8 cellular contexts compared by ENCODE assay signal in genomic region chr1:234601217-234602017, GRCh38. TPM values are rescaled to one million over a fixed set of nuclear protein-coding genes. Genes with fewer than 3 reads are reported as not detected.
A peak's percentile ranks its signal among the peaks of the same experiment; 100 is the strongest.
DNase-seq lines count a peak whose midpoint lies in the region; ATAC-seq and TF ChIP-seq lines count a peak whose summit lies in the region.

No MANE protein-coding gene starts in this region.

- H3K4me3 Mint-ChIP-seq in glutamatergic neuron (ENCODE audit: unreplicated experiment) = peak overlapping the region; percentile 99
- H3K4me3 Mint-ChIP-seq in stimulated activated memory B cell treated with anti-CD40 and anti-IgM and Interleukin-4, amounts not matched to agents 10 μg/mL and 1 μg/mL and 100 μg/mL, for 72 hours = peak overlapping the region; percentile 87

- H3K27ac Mint-ChIP-seq in glutamatergic neuron (ENCODE audit: unreplicated experiment) = peak overlapping the region; percentile 99
- H3K27ac Mint-ChIP-seq in stimulated activated memory B cell treated with anti-CD40 and anti-IgM and Interleukin-4, amounts not matched to agents 10 μg/mL and 1 μg/mL and 100 μg/mL, for 72 hours = peak overlapping the region; percentile 86

- DNase-seq in ELR (ENCODE audit: low read depth) (peak; percentile 79), Kasumi-1 (lab: John Stamatoyannopoulos, UW) (peak; percentile 86), glutamatergic neuron (no peak), pons (ENCODE audit: low spot score) (no peak)

- no peak for ATAC-seq in stimulated activated memory B cell treated with anti-CD40 and anti-IgM and Interleukin-4, amounts not matched to agents 10 μg/mL and 1 μg/mL and 100 μg/mL, for 72 hours
- ATAC-seq in GM21381 (IDR thresholded peaks at IDR 0.05; ENCODE audit: unreplicated experiment) (no peak), HG03108 (IDR thresholded peaks at IDR 0.05; ENCODE audit: unreplicated experiment) (no peak)

- TF ChIP-seq CTCF in VCaP (conservative IDR thresholded peaks at IDR 0.05) (no peak), glutamatergic neuron (IDR thresholded peaks at IDR 0.05; ENCODE audit: partially characterized antibody, unreplicated experiment) (no peak)

- H3K36me3 Mint-ChIP-seq in glutamatergic neuron (ENCODE audit: unreplicated experiment) = peaks cover 16% of the 10 kb centered on the region
- H3K36me3 Mint-ChIP-seq in stimulated activated memory B cell treated with anti-CD40 and anti-IgM and Interleukin-4, amounts not matched to agents 10 μg/mL and 1 μg/mL and 100 μg/mL, for 72 hours = peaks cover 33% of the 10 kb centered on the region

- peaks cover 18% of the 10 kb centered on the region for H3K27me3 Mint-ChIP-seq in glutamatergic neuron (ENCODE audit: unreplicated experiment)
- no peaks in the 10 kb centered on the region for H3K27me3 Mint-ChIP-seq in stimulated activated memory B cell treated with anti-CD40 and anti-IgM and Interleukin-4, amounts not matched to agents 10 μg/mL and 1 μg/mL and 100 μg/mL, for 72 hours

- H3K27ac ChIP-seq in VCaP = peak overlapping the region; percentile 99

- H3K4me1 Mint-ChIP-seq in glutamatergic neuron (ENCODE audit: low read depth, unreplicated experiment) = peaks cover 15% of the 10 kb centered on the region
- peaks cover 70% of the 10 kb centered on the region for H3K4me1 Mint-ChIP-seq in stimulated activated memory B cell treated with anti-CD40 and anti-IgM and Interleukin-4, amounts not matched to agents 10 μg/mL and 1 μg/mL and 100 μg/mL, for 72 hours

- H3K9me3 Mint-ChIP-seq in glutamatergic neuron (ENCODE audit: unreplicated experiment) = peaks cover 19% of the 10 kb centered on the region
- H3K9me3 Mint-ChIP-seq in stimulated activated memory B cell treated with anti-CD40 and anti-IgM and Interleukin-4, amounts not matched to agents 10 μg/mL and 1 μg/mL and 100 μg/mL, for 72 hours = no peaks in the 10 kb centered on the region

RNA-seq across cellular contexts. Expression of gene IRF2BP2, which starts 8.6 kb away (rescaled TPM):
- total RNA-seq in glutamatergic neuron (ENCODE audit: unreplicated experiment) = 199 TPM

Comparison
In these comparisons a context has a peak if more than half of its experiments do, and no peak if none do; other contexts are left out.
1. DNase-seq: peak in ELR (single experiment) and Kasumi-1 (2 of 2); none in glutamatergic neuron (single experiment) and pons (single experiment).